Comparison of ENCODE assay signal across 7 cellular contexts in genomic region chr7:129644634-129645230, GRCh38. TPM values are rescaled to one million over a fixed set of nuclear protein-coding genes. Genes with fewer than 3 reads are reported as not detected.
DNase-seq lines count a peak whose midpoint lies in the region; ATAC-seq and TF ChIP-seq lines count a peak whose summit lies in the region.

No MANE protein-coding gene starts in this region.

- intact Hi-C loops in left colon (cut with DNase I, micrococcal nuclease): no loop called here

- peak; percentile 39 for ATAC-seq in left colon

- 0 out of 3 replicates have a peak, but pooled peaks have one; percentile 18 for TF ChIP-seq CTCF in GM12872 (IDR thresholded peaks at IDR 0.05; ENCODE audit: insufficient read depth, low read depth, low read length)

- peak; percentile 67 for DNase-seq in NCI-H2081 treated with DMSO at 0.1 percent for 48 hours (lab: John Stamatoyannopoulos, UW)
- DNase-seq in astrocyte of the hippocampus (ENCODE audit: low read depth, low spot score): peak; percentile 63
- no peak for DNase-seq in left colon
- no peak for DNase-seq in hepatic stellate cell (ENCODE audit: low spot score)
- DNase-seq in activated CD4-positive, alpha-beta T cell treated with anti-CD3 and anti-CD28 coated beads for 48 hours: no peak
- DNase-seq in activated effector memory CD4-positive, alpha-beta T cell treated with anti-CD3 and anti-CD28 coated beads, Interleukin-2, amount 50 U/mL, for 16 hours: no peak

RNA-seq across cellular contexts. Expression of gene NRF1, which starts 33.2 kb away (rescaled TPM):
- total RNA-seq in left colon: 10 to 100 TPM; 13.0 to 13.6 TPM

Comparison
In these comparisons a context has a peak if more than half of its experiments do, and no peak if none do; other contexts are left out.
1. DNase-seq: peak in NCI-H2081 treated with DMSO at 0.1 percent for 48 hours (single experiment) and astrocyte of the hippocampus (single experiment); none in left colon (0 of 2), hepatic stellate cell (single experiment), activated CD4-positive, alpha-beta T cell treated with anti-CD3 and anti-CD28 coated beads for 48 hours (single experiment) and activated effector memory CD4-positive, alpha-beta T cell treated with anti-CD3 and anti-CD28 coated beads, Interleukin-2, amount 50 U/mL, for 16 hours (single experiment).